9 cellular contexts compared by ENCODE assay signal in the genomic region with DNA sequence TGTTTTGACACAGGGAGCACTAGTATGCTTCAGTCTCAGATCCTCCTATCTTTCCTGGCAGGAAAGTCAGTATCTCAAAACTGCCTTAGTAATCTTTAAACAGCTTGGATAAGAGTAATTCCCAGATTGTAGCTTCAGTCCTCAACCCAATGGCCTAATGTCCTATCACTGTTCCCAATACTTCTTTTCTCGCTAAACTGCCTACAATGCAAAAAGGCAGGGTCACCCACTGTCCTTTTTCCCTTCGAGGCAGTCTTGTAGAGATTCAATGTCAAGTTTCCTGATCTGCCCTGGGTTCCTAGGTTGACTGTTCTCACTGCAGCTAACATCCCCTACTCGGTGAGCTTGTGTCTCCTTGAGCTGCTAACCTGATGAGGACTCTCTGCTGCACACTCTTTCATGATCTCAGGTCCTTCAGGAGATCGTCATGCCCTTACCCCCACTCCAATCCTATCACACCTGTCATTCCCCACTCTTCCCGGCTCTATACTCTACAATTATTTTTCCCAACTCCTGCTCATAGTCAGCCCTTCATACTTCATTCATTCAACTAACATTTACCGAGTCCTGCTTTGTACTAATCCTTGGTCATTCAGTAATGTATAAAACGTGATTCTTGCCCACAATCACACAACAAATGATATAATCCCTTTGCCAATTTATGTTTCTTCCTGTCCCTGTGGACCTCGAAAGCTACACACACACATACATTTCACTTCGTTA. TPM values are rescaled to one million over a fixed set of nuclear protein-coding genes. Genes with fewer than 3 reads are reported as not detected.
DNase-seq lines count a peak whose midpoint lies in the region; ATAC-seq and TF ChIP-seq lines count a peak whose summit lies in the region.
"Had no signal": no experiment of that assay in that cellular context is flagged by ENCODE, and none has a peak within 500 bp of the region (broad histone marks: within the 10 kb centered on the region; RNA-seq: fewer than 3 reads in every experiment).

No MANE protein-coding gene starts in this region.

- H3K9ac ChIP-seq in smooth muscle cell (ENCODE audit: low read depth): peak overlapping the region; percentile 71

- DNase-seq in DMS53 (lab: John Stamatoyannopoulos, UW): peak; percentile 64
- DNase-seq in DMS53 treated with DMSO at 0.1 percent for 48 hours (lab: John Stamatoyannopoulos, UW; ENCODE audit: unreplicated experiment): no peak
- DNase-seq in Panc1 (ENCODE audit: low read depth, low spot score): no peak
- no peak for DNase-seq in smooth muscle cell (lab: John Stamatoyannopoulos, UW; ENCODE audit: unreplicated experiment)
- no peak for DNase-seq in Ammon's horn (ENCODE audit: low spot score)
- DNase-seq: activated B cell treated with CpG ODN at 0.5 μM for 24 hours had no signal

- peaks cover 14% of the 10 kb centered on the region for H4K20me1 ChIP-seq in smooth muscle cell (ENCODE audit: low read depth)

- H3K4me3 ChIP-seq in Panc1 (ENCODE audit: low read depth in 2 of 2, low read length in 2 of 2) (peak overlapping the region; percentile 96 to 97), gastroesophageal sphincter (peak overlapping the region; percentile 75 to 76), smooth muscle cell (peak overlapping the region; percentile 80)

- H3K27ac ChIP-seq in Panc1 (ENCODE audit: low read length): peak overlapping the region; percentile 99
- peak overlapping the region; percentile 72 to 91 (median 90) for H3K27ac ChIP-seq in gastroesophageal sphincter
- peak overlapping the region; percentile 68 for H3K27ac ChIP-seq in smooth muscle cell (ENCODE audit: low read depth)

- H3K79me2 ChIP-seq in smooth muscle cell (ENCODE audit: low read depth): peaks cover 60% of the 10 kb centered on the region

- POLR2A ChIA-PET in Panc1 (lab: Charles Lee): interaction anchor here (1.4 kb wide), 1 partner anchor 35 kb away, joined by 3 read pairs; no protein-coding TSS in a partner anchor

- TF ChIP-seq EP300 in gastroesophageal sphincter (IDR thresholded peaks at IDR 0.05): no peak

- BruUV-seq in Panc1 (replicated peaks; lab: Mats Ljungman, UMichigan): no TSS peak

- H2AFZ ChIP-seq in smooth muscle cell (ENCODE audit: low read depth): peak overlapping the region; percentile 96

- no peak for ATAC-seq in Panc1
- ATAC-seq in gastroesophageal sphincter: no peak
- ATAC-seq in GM18498 (IDR thresholded peaks at IDR 0.05; ENCODE audit: unreplicated experiment): no peak
- no peak for ATAC-seq in GM21723 (IDR thresholded peaks at IDR 0.05; ENCODE audit: unreplicated experiment)

- 5 to 9% methylated on average over 8 to 9 of the region's 9 CpGs for WGBS in gastroesophageal sphincter (ENCODE audit: low coverage in 1 of 2), 2 donors
- WGBS in smooth muscle cell (ENCODE audit: low lambda C conversion rate): 18% methylated on average over 9 of the region's 9 CpGs

- in situ Hi-C loops in Panc1 (cut with HindIII; ENCODE audit: low pct_unique_long_range_greater_than_20kb, low sequenced_read_pairs): no loop called here

- no peaks in the 10 kb centered on the region for H3K9me3 ChIP-seq in Panc1 (ENCODE audit: control insufficient read depth, insufficient read depth, low read depth, low read length)
- no peaks in the 10 kb centered on the region for H3K9me3 ChIP-seq in gastroesophageal sphincter
- H3K9me3 ChIP-seq in smooth muscle cell (replicated peaks; ENCODE audit: low read depth): no peaks in the 10 kb centered on the region

- TF ChIP-seq CTCF in Panc1 (IDR thresholded peaks at IDR 0.05) (no peak), gastroesophageal sphincter (IDR thresholded peaks at IDR 0.05) (no peak), smooth muscle cell (IDR thresholded peaks at IDR 0.05; ENCODE audit: borderline replicate concordance, insufficient read depth, poor library complexity, severe bottlenecking) (no peak)

- intact Hi-C loops in Panc1 (cut with micrococcal nuclease; ENCODE audit: unreplicated experiment): no loop called here

- peaks cover 28% of the 10 kb centered on the region for H3K4me1 ChIP-seq in Panc1 (ENCODE audit: control insufficient read depth, insufficient read depth, low read length)
- H3K4me1 ChIP-seq in gastroesophageal sphincter: peaks cover 5 to 45% (median 12%) of the 10 kb centered on the region in 3 donors
- H3K4me1 ChIP-seq in smooth muscle cell (ENCODE audit: low read depth): peaks cover 34% of the 10 kb centered on the region

- no peaks in the 10 kb centered on the region for H3F3A ChIP-seq in smooth muscle cell (ENCODE audit: low read depth)

- H3K27me3 ChIP-seq in Panc1 (ENCODE audit: control insufficient read depth, insufficient read depth, low read length) (no peaks in the 10 kb centered on the region), gastroesophageal sphincter (no peaks in the 10 kb centered on the region), smooth muscle cell (ENCODE audit: low read depth) (no peaks in the 10 kb centered on the region)

- no peak for TF ChIP-seq POLR2A in gastroesophageal sphincter (IDR thresholded peaks at IDR 0.05)

- peaks cover 29% of the 10 kb centered on the region for H3K36me3 ChIP-seq in Panc1 (ENCODE audit: control insufficient read depth, insufficient read depth, low read length)
- peaks cover 0 to 34% of the 10 kb centered on the region in 2 donors for H3K36me3 ChIP-seq in gastroesophageal sphincter
- H3K36me3 ChIP-seq in smooth muscle cell (ENCODE audit: low read depth): peaks cover 12% of the 10 kb centered on the region

- H3K4me2 ChIP-seq in smooth muscle cell: peak overlapping the region; percentile 92

- CTCF ChIA-PET in Panc1 (lab: Charles Lee): interaction anchor here (0.7 to 1.5 kb wide), 4 partner anchors 31 to 544 kb away, joined by 4 to 6 read pairs (median 4); no protein-coding TSS in a partner anchor

RNA-seq across cellular contexts. Expression of a gene that starts 0.9 kb away (rescaled TPM):
- 51.8 TPM for total RNA-seq in Panc1 (2021; ENCODE audit: unreplicated experiment)
- 22.8 TPM for polyA plus RNA-seq in Panc1 (2012; ENCODE audit: insufficient read length)
- total RNA-seq in gastroesophageal sphincter: 10 to 100 TPM; 11.4 to 30.1 (median 25.3) TPM
- total RNA-seq in smooth muscle cell: 13.3 and 24.1 TPM in 2 replicates
- 4.9 and 10.6 TPM in 2 replicates for polyA plus RNA-seq in smooth muscle cell

RNA-seq across cellular contexts. Expression of a gene that starts 1.2 kb away (rescaled TPM):
- total RNA-seq in Panc1 (2021; ENCODE audit: unreplicated experiment): 99.4 TPM
- 132 TPM for polyA plus RNA-seq in Panc1 (2012; ENCODE audit: insufficient read length)
- total RNA-seq in gastroesophageal sphincter: 10 to 100 TPM; 27.1 to 45.3 (median 32.0) TPM
- total RNA-seq in smooth muscle cell: 44.9 and 67.1 TPM in 2 replicates
- polyA plus RNA-seq in smooth muscle cell: 68.9 and 69.1 TPM in 2 replicates
